Comparison of ENCODE assay signal across 8 cellular contexts in genomic region chr7:118185163-118185860, GRCh38. TPM values are rescaled to one million over a fixed set of nuclear protein-coding genes. Genes with fewer than 3 reads are reported as not detected.
DNase-seq lines count a peak whose midpoint lies in the region; ATAC-seq, FAIRE-seq and TF ChIP-seq lines count a peak whose summit lies in the region.

No MANE protein-coding gene starts in this region.

- H3K9me3 Mint-ChIP-seq in CD4-positive, CD25-positive, alpha-beta regulatory T cell: peaks cover 0 to 2% (median 0%) of the 10 kb centered on the region in 7 donors
- peaks cover 2 to 3% of the 10 kb centered on the region in 2 donors for H3K9me3 Mint-ChIP-seq in natural killer cell

- FAIRE-seq in bronchial epithelial cell (lab: Jason Lieb, UNC): no peak

- peak overlapping the region; percentile 96 for H3K27ac ChIP-seq in CD4-positive, CD25-positive, alpha-beta regulatory T cell (ENCODE audit: insufficient read depth, low read length, poor library complexity, severe bottlenecking)
- peak overlapping the region; percentile 82 for H3K27ac ChIP-seq in KOPT-K1 (ENCODE audit: low read depth, low read length, poor library complexity, severe bottlenecking)
- H3K27ac ChIP-seq in substantia nigra (ENCODE audit: low read depth, low read length, poor library complexity, severe bottlenecking): no peak overlapping the region

- no peak for ATAC-seq in CD4-positive, CD25-positive, alpha-beta regulatory T cell (ENCODE audit: low read depth in 2 of 2)
- no peak for ATAC-seq in natural killer cell
- ATAC-seq in GM18870 (IDR thresholded peaks at IDR 0.05; ENCODE audit: unreplicated experiment): no peak

- intact Hi-C loops in natural killer cell (cut with micrococcal nuclease): loop anchor here (5.0 kb wide), 1 partner anchor 1968 kb away; no protein-coding TSS in a partner anchor

- peak overlapping the region; percentile 97 for H3K4me3 ChIP-seq in CD4-positive, CD25-positive, alpha-beta regulatory T cell (ENCODE audit: low read depth, low read length)
- H3K4me3 ChIP-seq in bronchial epithelial cell (ENCODE audit: low read depth, low read length): peak overlapping the region; percentile 68

- DNase-seq in CD4-positive, CD25-positive, alpha-beta regulatory T cell: no peak
- no peak for DNase-seq in bronchial epithelial cell (ENCODE audit: low read depth)
- DNase-seq in natural killer cell: no peak
- no peak for DNase-seq in stimulated activated CD4-positive, alpha-beta T cell treated with anti-CD3 and anti-CD28 coated beads, Interleukin-1b, Interleukin-23, amount 100 ng/mL, for 48 hours
- DNase-seq in amygdala (lab: John Stamatoyannopoulos, UW): no peak
- no peak for DNase-seq in substantia nigra (lab: John Stamatoyannopoulos, UW)

- peaks cover 23% of the 10 kb centered on the region for H3K36me3 ChIP-seq in CD4-positive, CD25-positive, alpha-beta regulatory T cell (ENCODE audit: control insufficient read depth, insufficient read depth, low read length)
- H3K36me3 ChIP-seq in KOPT-K1 (ENCODE audit: insufficient read depth, low read length): peaks cover 51% of the 10 kb centered on the region
- H3K36me3 ChIP-seq in bronchial epithelial cell (ENCODE audit: control insufficient read depth, insufficient read depth, low read length): peaks cover 4% of the 10 kb centered on the region

- no peaks in the 10 kb centered on the region for H3K9me3 ChIP-seq in CD4-positive, CD25-positive, alpha-beta regulatory T cell (ENCODE audit: control insufficient read depth in 2 of 2, low read length in 2 of 2)
- H3K9me3 ChIP-seq in KOPT-K1 (ENCODE audit: insufficient read depth, low read length, poor library complexity, severe bottlenecking): no peaks in the 10 kb centered on the region

- H3K4me3 Mint-ChIP-seq in CD4-positive, CD25-positive, alpha-beta regulatory T cell: peak overlapping the region; percentile 89 to 98 (median 94)
- peak overlapping the region; percentile 97 for H3K4me3 Mint-ChIP-seq in natural killer cell

- H3K36me3 Mint-ChIP-seq in CD4-positive, CD25-positive, alpha-beta regulatory T cell: peaks cover 21% of the 10 kb centered on the region
- H3K36me3 Mint-ChIP-seq in natural killer cell: peaks cover 13% of the 10 kb centered on the region

- H3K4me1 Mint-ChIP-seq in CD4-positive, CD25-positive, alpha-beta regulatory T cell: peaks cover 34 to 56% (median 45%) of the 10 kb centered on the region in 4 donors
- H3K4me1 Mint-ChIP-seq in natural killer cell: peaks cover 45% of the 10 kb centered on the region in 2 donors

- peak overlapping the region; percentile 83 to 99 (median 98) for H3K27ac Mint-ChIP-seq in CD4-positive, CD25-positive, alpha-beta regulatory T cell
- H3K27ac Mint-ChIP-seq in natural killer cell: peak overlapping the region; percentile 67 to 97

- H3K27me3 Mint-ChIP-seq in CD4-positive, CD25-positive, alpha-beta regulatory T cell: no peaks in the 10 kb centered on the region
- H3K27me3 Mint-ChIP-seq in natural killer cell (ENCODE audit: low read depth in 2 of 2): peaks cover 0 to 3% of the 10 kb centered on the region in 2 donors

- H3K4me1 ChIP-seq in CD4-positive, CD25-positive, alpha-beta regulatory T cell (ENCODE audit: control insufficient read depth, insufficient read depth, low read length, poor library complexity, severe bottlenecking): peaks cover 43% of the 10 kb centered on the region

- H3K27me3 ChIP-seq in CD4-positive, CD25-positive, alpha-beta regulatory T cell (ENCODE audit: control insufficient read depth, insufficient read depth, low read length): no peaks in the 10 kb centered on the region
- H3K27me3 ChIP-seq in bronchial epithelial cell (ENCODE audit: control insufficient read depth, insufficient read depth, low read length): no peaks in the 10 kb centered on the region

- TF ChIP-seq CTCF in bronchial epithelial cell (IDR thresholded peaks at IDR 0.05; ENCODE audit: insufficient read depth, low read length, severe bottlenecking): no peak
- no peak for TF ChIP-seq CTCF in natural killer cell (IDR thresholded peaks at IDR 0.05)

RNA-seq across cellular contexts. Expression of gene LSM8, which starts 1.3 kb away (rescaled TPM):
- 38.6 TPM for total RNA-seq in CD4-positive, CD25-positive, alpha-beta regulatory T cell
- polyA plus RNA-seq in CD4-positive, CD25-positive, alpha-beta regulatory T cell: 10 to 100 TPM; 41.5 to 62.7 (median 50.5) TPM
- total RNA-seq in bronchial epithelial cell (30.8 and 38.5 TPM in 2 replicates), natural killer cell (10 to 100 TPM; 43.5 to 55.8 (median 44.7) TPM)

RNA-seq across cellular contexts. Expression of gene ANKRD7, which starts 39.2 kb away (rescaled TPM):
- not detected for total RNA-seq in CD4-positive, CD25-positive, alpha-beta regulatory T cell
- polyA plus RNA-seq in CD4-positive, CD25-positive, alpha-beta regulatory T cell: 1 to 10 TPM in 1 of 4 donors, under 1 TPM in 1, not detected in 2; 0.36 to 2.1 TPM
- total RNA-seq in bronchial epithelial cell: 0.26 TPM in 2 replicates
- not detected for total RNA-seq in natural killer cell
